1 cellular context compared by ENCODE assay signal in the genomic region with DNA sequence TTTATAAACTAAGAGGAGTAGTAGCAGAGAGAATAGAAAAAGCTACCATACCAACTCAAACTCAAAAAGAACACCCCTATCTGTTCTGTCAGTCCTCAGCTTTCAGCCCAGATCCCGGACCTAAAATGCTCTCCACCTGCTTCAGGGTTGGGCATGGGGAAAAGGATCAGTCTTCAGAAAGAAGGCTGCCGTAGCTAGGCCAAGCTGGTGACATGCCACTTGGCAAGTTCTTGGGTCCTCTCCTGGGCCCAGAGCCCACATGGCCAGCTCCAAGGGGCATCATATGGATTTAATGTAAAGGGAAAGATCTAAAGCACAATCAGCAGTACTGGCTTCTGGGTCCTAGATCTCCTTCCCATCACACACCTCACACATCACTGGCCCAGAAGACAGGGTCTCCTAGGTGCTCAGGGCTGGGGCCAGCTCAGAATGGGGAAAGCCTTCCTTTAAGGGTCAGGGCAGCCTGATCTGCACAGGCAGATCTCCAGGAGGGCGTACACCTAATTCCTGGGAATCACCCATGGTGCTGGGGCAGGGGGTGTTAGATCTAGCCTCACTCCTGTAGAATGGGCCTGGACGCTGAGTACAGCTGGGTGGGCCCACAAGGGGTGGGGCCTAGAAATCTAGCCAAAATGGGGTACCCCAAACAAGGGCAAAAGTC.
TF ChIP-seq lines count a peak whose summit lies in the region.

No MANE protein-coding gene starts in this region.

TF ChIP-seq in GM23338, 12 proteins besides CTCF, POLR2A, EP300 and RAD21:
- TF ChIP-seq ZNF331 (CRISPR knock-in tag; IDR thresholded peaks at IDR 0.05; ENCODE audit: low read depth), result no peak
- peak; percentile 47 for TF ChIP-seq EZH2 (IDR thresholded peaks at IDR 0.05; ENCODE audit: low read depth, unreplicated experiment)
- no peak for TF ChIP-seq ETS1 (IDR thresholded peaks at IDR 0.05)
